ENCODE assay signal across 18 cellular contexts in the genomic region with DNA sequence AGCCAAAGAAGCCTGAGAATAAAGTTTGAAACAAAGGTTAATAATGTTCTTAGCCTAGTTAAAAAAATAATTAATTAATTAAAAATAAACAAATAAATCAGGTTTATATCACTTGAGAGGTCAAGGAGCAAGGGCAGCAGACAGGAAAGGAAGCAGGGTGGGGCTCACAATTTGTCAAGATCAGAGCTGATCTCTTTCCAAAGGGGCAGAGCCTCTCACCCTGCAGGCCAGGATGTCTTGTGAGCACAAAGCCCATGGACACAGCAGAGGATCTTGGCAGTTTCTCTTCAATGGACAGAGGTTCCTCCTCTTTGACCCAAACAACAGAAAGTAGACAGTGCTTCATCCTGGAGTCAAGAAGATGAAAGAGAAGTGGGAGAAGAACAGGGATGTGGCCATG. TPM values are rescaled to one million over a fixed set of nuclear protein-coding genes. Genes with fewer than 3 reads are reported as not detected.
DNase-seq lines count a peak whose midpoint lies in the region; TF ChIP-seq lines count a peak whose summit lies in the region.
"Had no signal": no experiment of that assay in that cellular context is flagged by ENCODE, and none has a peak within 500 bp of the region (broad histone marks: within the 10 kb centered on the region; RNA-seq: fewer than 3 reads in every experiment).

No MANE protein-coding gene starts in this region.

- H3K4me1 ChIP-seq in right atrium auricular region = no peaks in the 10 kb centered on the region
- H3K4me1 ChIP-seq: A549; BLaER1 treated with 17β-estradiol and CSF1 and Interleukin-3, amounts not matched to agents 10 nM and 100 nM; Caco-2 had no signal

- no peaks in the 10 kb centered on the region for H3K36me3 ChIP-seq in right atrium auricular region
- H3K36me3 ChIP-seq: BLaER1 treated with 17β-estradiol and CSF1 and Interleukin-3, amounts not matched to agents 10 nM and 100 nM had no signal

- DNase-seq in right atrium auricular region (ENCODE audit: low spot score) (peak; percentile 38), cardiac septum (ENCODE audit: low spot score) (no peak), posterior vena cava (ENCODE audit: low spot score) (peak; percentile 48)
- DNase-seq in activated naive CD4-positive, alpha-beta T cell treated with Interleukin-2 at 50 U/mL for 16 hours = no peak
- DNase-seq in activated CD4-positive, alpha-beta T cell treated with anti-CD3 and anti-CD28 coated beads for 48 hours = no peak
- DNase-seq: AML-193; Caco-2; Calu3; CD4-positive, alpha-beta T cell; CD8-positive, alpha-beta T cell; DMS79 treated with DMSO at 0.1 percent for 48 hours; GF-D8 had no signal

- no peaks in the 10 kb centered on the region for H3K9me3 ChIP-seq in right atrium auricular region
- H3K9me3 ChIP-seq: A549; BLaER1 treated with 17β-estradiol and CSF1 and Interleukin-3, amounts not matched to agents 10 nM and 100 nM; Caco-2 had no signal

- no peak for TF ChIP-seq CTCF in right atrium auricular region (IDR thresholded peaks at IDR 0.05)

- no peak overlapping the region for H3K27ac ChIP-seq in right atrium auricular region
- H3K27ac ChIP-seq: 22Rv1; A549; BLaER1 treated with 17β-estradiol and CSF1 and Interleukin-3, amounts not matched to agents 10 nM and 100 nM; C4-2B had no signal

- no peak overlapping the region for H3K4me3 ChIP-seq in right atrium auricular region
- H3K4me3 ChIP-seq: A549; BLaER1 treated with 17β-estradiol and CSF1 and Interleukin-3, amounts not matched to agents 10 nM and 100 nM had no signal

- peaks cover 0 to 9% of the 10 kb centered on the region in 2 donors for H3K27me3 ChIP-seq in right atrium auricular region

- intact Hi-C loops in cardiac septum (cut with DNase I) = no loop called here
- intact Hi-C loops in posterior vena cava (cut with DNase I) = no loop called here

RNA-seq across cellular contexts. Expression of gene ULBP1, which starts 14.9 kb away (rescaled TPM):
- under 1 TPM; 0.11 to 0.31 TPM for total RNA-seq in right atrium auricular region
- 0.16 TPM for total RNA-seq in cardiac septum
- under 1 TPM in 1 of 2 donors, not detected in 1; 0.19 TPM for total RNA-seq in posterior vena cava

RNA-seq across cellular contexts. Expression of gene ULBP2, which starts 36.8 kb away (rescaled TPM):
- total RNA-seq in right atrium auricular region (1 to 10 TPM in 1 of 2 donors, under 1 TPM in 1; 0.82 to 2.4 TPM), cardiac septum (1.1 TPM), posterior vena cava (under 1 TPM; 0.43 to 0.51 TPM)
- total RNA-seq: B cell had no signal

RNA-seq across cellular contexts. Expression of gene RAET1L, which starts 46.7 kb away (rescaled TPM):
- total RNA-seq in right atrium auricular region (not detected), cardiac septum (not detected), posterior vena cava (not detected)
- total RNA-seq: A172; B cell; Caco-2; CD4-positive, alpha-beta T cell; CD8-positive, alpha-beta T cell had no signal

RNA-seq across cellular contexts. Expression of gene RAET1G, which starts 55.7 kb away (rescaled TPM):
- total RNA-seq in right atrium auricular region = 1 to 10 TPM; 1.5 to 1.6 TPM
- total RNA-seq in cardiac septum = 0.35 TPM
- total RNA-seq in posterior vena cava = under 1 TPM in 1 of 2 donors, not detected in 1; 0.74 TPM
- total RNA-seq: B cell; Caco-2; CD4-positive, alpha-beta T cell; CD8-positive, alpha-beta T cell had no signal

Comparison
In these comparisons a context has a peak if more than half of its experiments do, and no peak if none do; other contexts are left out.
1. DNase-seq: peak in right atrium auricular region (single experiment) and posterior vena cava (single experiment); none in cardiac septum (single experiment), activated naive CD4-positive, alpha-beta T cell treated with Interleukin-2 at 50 U/mL for 16 hours (single experiment) and activated CD4-positive, alpha-beta T cell treated with anti-CD3 and anti-CD28 coated beads for 48 hours (single experiment).